ENCODE assay signal across 10 cellular contexts in genomic region chr2:225010804-225011203, GRCh38. TPM values are rescaled to one million over a fixed set of nuclear protein-coding genes. Genes with fewer than 3 reads are reported as not detected.
DNase-seq lines count a peak whose midpoint lies in the region; ATAC-seq and TF ChIP-seq lines count a peak whose summit lies in the region.
"Had no signal": no experiment of that assay in that cellular context is flagged by ENCODE, and none has a peak within 500 bp of the region (broad histone marks: within the 10 kb centered on the region; RNA-seq: fewer than 3 reads in every experiment).

No MANE protein-coding gene starts in this region.

- H3K27ac ChIP-seq in GM23248: peak overlapping the region; percentile 86
- H3K27ac ChIP-seq in SJSA1: 0 out of 2 replicates have a peak overlapping the region, but pooled peaks have one; percentile 17

- no peaks in the 10 kb centered on the region for H3K9me2 ChIP-seq in GM23248 (ENCODE audit: insufficient read depth)

- H3K36me3 ChIP-seq in GM23248 (ENCODE audit: low read depth) (no peaks in the 10 kb centered on the region), SJSA1 (no peaks in the 10 kb centered on the region)

- H3K27me3 ChIP-seq in GM23248 (replicated peaks; ENCODE audit: insufficient read depth) (no peaks in the 10 kb centered on the region), SJSA1 (replicated peaks) (no peaks in the 10 kb centered on the region)

- H2AFZ ChIP-seq in GM23248: no peak overlapping the region

- H3K4me3 ChIP-seq in GM23248: peak overlapping the region; percentile 9; the same call in 1 of the 2 replicates
- no peak overlapping the region for H3K4me3 ChIP-seq in SJSA1
- H3K4me3 ChIP-seq in skeletal muscle cell (ENCODE audit: low read depth, low read length): no peak overlapping the region

- DNase-seq in GM23248 (peak; percentile 93), SJSA1 (ENCODE audit: low read depth in 1 of 2, low spot score in 2 of 2) (peak in 1 of 2 experiments; percentile 31), dermis blood vessel endothelial cell (peak; percentile 56), skeletal muscle cell (ENCODE audit: low read depth) (peak; percentile 47), D341Med (ENCODE audit: low spot score) (no peak), GM13976 (ENCODE audit: low spot score) (no peak)
- DNase-seq: NCI-H2171 treated with DMSO at 0.1 percent for 48 hours, occipital lobe had no signal

- H3K9me3 ChIP-seq in GM23248 (ENCODE audit: low read depth) (no peaks in the 10 kb centered on the region), SJSA1 (replicated peaks) (no peaks in the 10 kb centered on the region)

- in situ Hi-C loops in GM23248 (cut with MboI) (no loop called here), GM13976 (cut with MboI; ENCODE audit: low sequenced_read_pairs, unreplicated experiment) (no loop called here)

- peaks cover 42% of the 10 kb centered on the region for H3F3A ChIP-seq in GM23248 (ENCODE audit: insufficient read depth)

- H3K9ac ChIP-seq in GM23248: peak overlapping the region; percentile 50

- peaks cover 95% of the 10 kb centered on the region for H3K79me2 ChIP-seq in GM23248 (ENCODE audit: insufficient read depth)

- H3K4me1 ChIP-seq in GM23248 (ENCODE audit: insufficient read depth) (peaks cover 36% of the 10 kb centered on the region), SJSA1 (replicated peaks) (peaks cover 9% of the 10 kb centered on the region)

- WGBS in GM23248 (ENCODE audit: low coverage in 1 of 2, low lambda C conversion rate in 2 of 2, missing lambda C conversion rate in 2 of 2), 2 experiments: 11 to 13% methylated on average over 4 of the region's 4 CpGs

- H4K20me1 ChIP-seq in GM23248 (ENCODE audit: insufficient read depth): no peaks in the 10 kb centered on the region

- ATAC-seq in HG03175 (IDR thresholded peaks at IDR 0.05; ENCODE audit: unreplicated experiment) (no peak), HG03439 (IDR thresholded peaks at IDR 0.05; ENCODE audit: unreplicated experiment) (no peak)

- H3K4me2 ChIP-seq in GM23248 (ENCODE audit: unreplicated experiment): peak overlapping the region; percentile 58

- no peak for TF ChIP-seq CTCF in GM13976 (IDR thresholded peaks at IDR 0.05; ENCODE audit: borderline replicate concordance, control extremely low read depth, extremely low read depth, insufficient read depth, missing control alignments)

RNA-seq across cellular contexts. Expression of gene DOCK10, which starts 31.5 kb away (rescaled TPM):
- total RNA-seq in GM23248 (2014; rRNA removed; shearing (Covaris generic)): 19.2 and 20.5 TPM in 2 replicates
- 6.1 and 8.5 TPM in 2 replicates for polyA plus RNA-seq in GM23248 (2016; fragmentation: Nextera tagmentation; extraction: Ambion mirVana)
- total RNA-seq in SJSA1 (2014; rRNA removed; shearing (Covaris generic)): 32.6 and 42.4 TPM in 2 replicates
- total RNA-seq in dermis blood vessel endothelial cell: 4.1 and 5.3 TPM in 2 replicates

Comparison
In these comparisons a context has a peak if more than half of its experiments do, and no peak if none do; other contexts are left out.
1. DNase-seq: peak in GM23248 (single experiment), dermis blood vessel endothelial cell (single experiment) and skeletal muscle cell (single experiment); none in D341Med (single experiment) and GM13976 (single experiment).